In the genomic region with DNA sequence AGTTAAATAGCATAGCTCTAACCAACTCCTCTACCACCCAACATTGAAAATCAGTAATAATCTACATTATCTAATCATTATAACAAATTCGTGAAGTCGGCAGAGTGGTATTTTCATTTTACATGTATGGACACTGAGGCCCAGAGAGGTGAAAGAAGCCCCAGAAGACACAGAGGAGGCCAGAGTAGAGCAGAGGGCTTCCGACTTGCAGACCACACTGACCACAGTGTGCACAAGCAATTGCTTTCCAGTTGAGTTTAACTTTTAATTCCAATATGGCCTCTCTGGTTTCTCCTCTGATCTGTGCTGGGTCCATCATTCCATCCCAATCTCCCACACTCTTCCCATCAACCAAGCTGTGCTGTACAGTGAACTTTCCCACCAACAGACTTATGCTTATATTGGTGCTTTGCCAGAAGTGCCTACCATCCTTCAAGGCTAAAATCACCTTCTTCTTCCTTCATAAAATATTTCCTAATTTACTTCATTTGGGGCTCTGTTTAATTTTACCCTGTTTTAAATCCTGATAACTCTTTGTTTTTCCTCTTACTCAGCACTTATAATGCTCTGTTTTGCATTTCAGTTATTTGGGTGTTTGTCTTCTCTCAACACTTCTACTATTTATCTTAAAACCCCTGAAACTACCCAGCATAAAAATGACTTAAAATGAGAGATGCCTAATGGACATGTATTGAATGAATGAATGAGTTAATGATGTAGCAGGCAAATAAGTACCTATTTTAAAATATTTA, we compare ENCODE assay signal across 22 cellular contexts.
"Had no signal": no experiment of that assay in that cellular context is flagged by ENCODE, and none has a peak within 500 bp of the region (broad histone marks: within the 10 kb centered on the region; RNA-seq: fewer than 3 reads in every experiment).

No MANE protein-coding gene starts in this region.

- ATAC-seq: activated CD8-positive, alpha-beta T cell treated with anti-CD3 and anti-CD28 coated beads, Interleukin-2, amount 10 ng/mL, durations not matched to agents 7 days and 5 days; left lung had no signal

- H3K9me3 Mint-ChIP-seq: activated naive CD4-positive, alpha-beta T cell treated with anti-CD3 and anti-CD28 coated beads, Interleukin-2, amount 10 ng/mL, durations not matched to agents 7 days and 5 days had no signal

- H3K27me3 Mint-ChIP-seq: activated CD4-positive, alpha-beta T cell treated with anti-CD3 and anti-CD28 coated beads, Interleukin-2, amount 10 ng/mL, durations not matched to agents 24 days and 14 days had no signal

- H3K36me3 Mint-ChIP-seq: activated naive CD4-positive, alpha-beta T cell treated with anti-CD3 and anti-CD28 coated beads, Interleukin-2, amount 10 ng/mL, durations not matched to agents 7 days and 5 days had no signal

- H3K36me3 ChIP-seq: ascending aorta, left lung, prostate gland, right atrium auricular region, tibial artery had no signal

- H3K9me3 ChIP-seq: ascending aorta, left lung, prostate gland, right atrium auricular region, tibial artery had no signal

- H3K4me1 Mint-ChIP-seq: activated naive CD4-positive, alpha-beta T cell treated with anti-CD3 and anti-CD28 coated beads, Interleukin-2, amount 10 ng/mL, durations not matched to agents 7 days and 5 days had no signal

- H3K27ac ChIP-seq: ascending aorta, left lung, prostate gland, right atrium auricular region, tibial artery had no signal

- H3K4me3 Mint-ChIP-seq: activated CD4-positive, alpha-beta T cell treated with anti-CD3 and anti-CD28 coated beads, Interleukin-2, amount 10 ng/mL, durations not matched to agents 24 days and 14 days; activated CD8-positive, alpha-beta T cell treated with anti-CD3 and anti-CD28 coated beads, Interleukin-2, amount 10 ng/mL, durations not matched to agents 7 days and 5 days; activated naive CD4-positive, alpha-beta T cell treated with anti-CD3 and anti-CD28 coated beads, Interleukin-2, amount 10 ng/mL, durations not matched to agents 7 days and 5 days; neural crest cell had no signal

- H3K27ac Mint-ChIP-seq: activated CD4-positive, alpha-beta T cell treated with anti-CD3 and anti-CD28 coated beads, Interleukin-2, amount 10 ng/mL, durations not matched to agents 24 days and 14 days; activated CD8-positive, alpha-beta T cell treated with anti-CD3 and anti-CD28 coated beads, Interleukin-2, amount 10 ng/mL, durations not matched to agents 7 days and 5 days; activated naive CD4-positive, alpha-beta T cell treated with anti-CD3 and anti-CD28 coated beads, Interleukin-2, amount 10 ng/mL, durations not matched to agents 7 days and 5 days had no signal

- DNase-seq: activated CD4-positive, alpha-beta T cell treated with anti-CD3 and anti-CD28 coated beads, Interleukin-2, amount 10 ng/mL, durations not matched to agents 24 days and 14 days; activated CD4-positive, CD25-positive, alpha-beta regulatory T cell; activated CD8-positive, alpha-beta memory T cell treated with anti-CD3 and anti-CD28 coated beads, Interleukin-2, amount 50 U/mL, for 4 hours; activated CD8-positive, alpha-beta T cell treated with anti-CD3 and anti-CD28 coated beads, Interleukin-2, amount 10 ng/mL, durations not matched to agents 7 days and 5 days; activated effector memory CD4-positive, alpha-beta T cell treated with Interleukin-2 at 50 U/mL for 16 hours; activated naive CD4-positive, alpha-beta T cell treated with anti-CD3 and anti-CD28 coated beads, Interleukin-2, amount 10 ng/mL, durations not matched to agents 7 days and 5 days; activated T-cell treated with anti-CD3 and anti-CD28 coated beads, Interleukin-2, amount 50 U/mL, for 48 hours; foreskin fibroblast; glutamatergic neuron; hippocampal formation; islet precursor cell; left lung; midbrain; stimulated activated CD4-positive, alpha-beta T cell treated with anti-CD3 and anti-CD28 coated beads, Interleukin-2, amount 100 ng/mL, for 24 hours; stimulated activated naive CD4-positive, alpha-beta T cell treated with Interleukin-2 at 50 U/mL for 16 hours; T-helper 1 cell; T-helper 9 cell; tibial artery had no signal

- H3K27me3 ChIP-seq: ascending aorta, left lung, right atrium auricular region, tibial artery had no signal

- H3K4me3 ChIP-seq: ascending aorta, left lung, prostate gland, right atrium auricular region, tibial artery had no signal
